3 cellular contexts compared by ENCODE assay signal in genomic region chr19:42714000-42714399, GRCh38. TPM values are rescaled to one million over a fixed set of nuclear protein-coding genes. Genes with fewer than 3 reads are reported as not detected.
"Had no signal": no experiment of that assay in that cellular context is flagged by ENCODE, and none has a peak within 500 bp of the region (broad histone marks: within the 10 kb centered on the region; RNA-seq: fewer than 3 reads in every experiment).

No MANE protein-coding gene starts in this region.

RNA-seq across cellular contexts. Expression of gene PSG3, which starts 26.3 kb away (rescaled TPM):
- total RNA-seq: HT-29, HT1080 had no signal
- polyA plus RNA-seq: IgD-negative memory B cell had no signal

RNA-seq across cellular contexts. Expression of gene PSG8, which starts 51.5 kb away (rescaled TPM):
- total RNA-seq: HT-29 had no signal
- polyA plus RNA-seq: IgD-negative memory B cell had no signal
